21 cellular contexts compared by ENCODE assay signal in the genomic region with DNA sequence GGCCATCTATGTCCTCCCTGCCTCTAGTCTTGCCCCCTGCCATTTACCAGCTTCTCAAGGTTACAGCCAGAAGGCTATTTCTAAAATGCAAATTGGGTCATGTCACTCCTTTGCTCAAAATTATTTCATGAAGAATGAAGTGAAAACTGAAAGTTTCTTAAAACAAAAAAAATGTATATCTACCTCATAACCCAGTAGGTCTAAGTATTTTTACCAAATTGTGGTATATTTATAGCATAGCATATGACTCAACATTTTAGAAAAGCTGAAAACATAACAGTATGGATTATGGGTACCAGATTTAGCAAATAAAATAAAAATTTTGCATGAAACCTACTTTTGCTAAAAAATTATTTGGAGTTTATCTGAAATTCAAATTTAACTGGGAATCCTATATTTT.
DNase-seq lines count a peak whose midpoint lies in the region; ATAC-seq lines count a peak whose summit lies in the region.
"Had no signal": no experiment of that assay in that cellular context is flagged by ENCODE, and none has a peak within 500 bp of the region (broad histone marks: within the 10 kb centered on the region; RNA-seq: fewer than 3 reads in every experiment).

No MANE protein-coding gene starts in this region.

- ATAC-seq in GM18519 (IDR thresholded peaks at IDR 0.05; ENCODE audit: low FRiP score, unreplicated experiment), result peak; percentile 63
- ATAC-seq in GM21390 (IDR thresholded peaks at IDR 0.05; ENCODE audit: unreplicated experiment), result peak; percentile 52
- ATAC-seq in HG02885 (IDR thresholded peaks at IDR 0.05; ENCODE audit: poor library complexity, unreplicated experiment), result peak; percentile 67
- peak; percentile 69 for ATAC-seq in HG03575 (IDR thresholded peaks at IDR 0.05; ENCODE audit: extremely low read depth, insufficient number of reproducible peaks, low FRiP score, unreplicated experiment)
- ATAC-seq in HG03354 (IDR thresholded peaks at IDR 0.05; ENCODE audit: poor library complexity, severe bottlenecking, unreplicated experiment), result no peak
- ATAC-seq: CD8-positive, alpha-beta T cell; GM12878; HepG2 had no signal

- DNase-seq in stimulated activated CD4-positive, alpha-beta T cell treated with anti-CD3 and anti-CD28 coated beads, Interleukin-4, amount 100 ng/mL, for 1 hour, result no peak
- no peak for DNase-seq in T-helper 1 cell
- DNase-seq in NCI-H2171 treated with DMSO at 0.1 percent for 48 hours (lab: John Stamatoyannopoulos, UW), result no peak
- DNase-seq: AML-193; C1 segment of cervical spinal cord; CD8-positive, alpha-beta T cell; DND-41; MG63; NCI-H1092 treated with DMSO at 0.1 percent for 48 hours; NCI-H146; NCI-H2029; NCI-H510A treated with DMSO at 0.1 percent for 48 hours; NCI-H748 treated with DMSO at 0.1 percent for 48 hours; SJCRH30 had no signal
